10 cellular contexts compared by ENCODE assay signal in genomic region chr1:203309115-203309429, GRCh38. TPM values are rescaled to one million over a fixed set of nuclear protein-coding genes. Genes with fewer than 3 reads are reported as not detected.
A peak's percentile ranks its signal among the peaks of the same experiment; 100 is the strongest.
DNase-seq lines count a peak whose midpoint lies in the region; ATAC-seq and TF ChIP-seq lines count a peak whose summit lies in the region.
"Had no signal": no experiment of that assay in that cellular context is flagged by ENCODE, and none has a peak within 500 bp of the region (broad histone marks: within the 10 kb centered on the region; RNA-seq: fewer than 3 reads in every experiment).

No MANE protein-coding gene starts in this region.

- H3K4me2 ChIP-seq in BLaER1: peak overlapping the region; percentile 87
- H3K4me2 ChIP-seq in IMR-90 (ENCODE audit: low read depth, low read length): no peak overlapping the region; the same call in 1 of the 2 replicates

- peaks cover 68% of the 10 kb centered on the region for H3K36me3 Mint-ChIP-seq in central memory CD8-positive, alpha-beta T cell (ENCODE audit: insufficient read depth)
- H3K36me3 Mint-ChIP-seq in neural crest cell (ENCODE audit: low read depth): no peaks in the 10 kb centered on the region

- 0 out of 2 replicates have a peak, but pooled peaks have one; percentile 39 for TF ChIP-seq POLR2A in IMR-90 (IDR thresholded peaks at IDR 0.05; ENCODE audit: low read depth, low read length)

- peaks cover 75% of the 10 kb centered on the region for H3K4me1 ChIP-seq in BLaER1
- H3K4me1 ChIP-seq in IMR-90 (ENCODE audit: control insufficient read depth, insufficient read depth, low read length): peaks cover 7% of the 10 kb centered on the region

- no peak for ATAC-seq in IMR-90 (ENCODE audit: low read depth)
- ATAC-seq in central memory CD8-positive, alpha-beta T cell (replicated peaks; ENCODE audit: extremely low read depth, poor library complexity, severe bottlenecking): no peak
- no peak for ATAC-seq in HG03354 (IDR thresholded peaks at IDR 0.05; ENCODE audit: poor library complexity, severe bottlenecking, unreplicated experiment)

- no peak overlapping the region for H4K8ac ChIP-seq in IMR-90 (ENCODE audit: low read depth in 2 of 2, low read length in 2 of 2)

- no peak for DNase-seq in IMR-90
- DNase-seq in central memory CD8-positive, alpha-beta T cell (ENCODE audit: low spot score in 2 of 2): no peak
- no peak for DNase-seq in neural crest cell (ENCODE audit: low read depth, low spot score)
- DNase-seq in HuH-7.5 (ENCODE audit: low spot score): no peak
- no peak for DNase-seq in GM19240 (ENCODE audit: insufficient read length, low spot score)
- no peak for DNase-seq in NCI-H226
- DNase-seq: DMS 273 treated with DMSO at 0.1 percent for 48 hours, NCI-H1417 had no signal

- H2AFZ ChIP-seq in IMR-90 (replicated peaks; ENCODE audit: low read length, poor library complexity): no peak overlapping the region

- peak overlapping the region; percentile 99 for H3K4me3 Mint-ChIP-seq in central memory CD8-positive, alpha-beta T cell
- H3K4me3 Mint-ChIP-seq in neural crest cell: peak overlapping the region; percentile 91

- no peak overlapping the region for H3K18ac ChIP-seq in IMR-90 (ENCODE audit: low read depth, low read length)

- no peak overlapping the region for H2BK15ac ChIP-seq in IMR-90 (ENCODE audit: low read depth, low read length)

- in situ Hi-C loops in IMR-90 (cut with MboI; ENCODE audit: low sequenced_read_pairs): no loop called here

- H2AK9ac ChIP-seq in IMR-90 (replicated peaks; ENCODE audit: low read depth, low read length, poor library complexity): no peak overlapping the region

- no peak overlapping the region for H4K5ac ChIP-seq in IMR-90 (ENCODE audit: low read depth, low read length)

- TF ChIP-seq CTCF in IMR-90 (conservative IDR thresholded peaks at IDR 0.05; ENCODE audit: low read depth, low read length): no peak
- no peak for TF ChIP-seq CTCF in neural crest cell (conservative IDR thresholded peaks at IDR 0.05)

- H3K9ac ChIP-seq in BLaER1 (peak overlapping the region; percentile 99), IMR-90 (ENCODE audit: low read depth, low read length) (no peak overlapping the region)

- no peaks in the 10 kb centered on the region for H3K9me3 Mint-ChIP-seq in central memory CD8-positive, alpha-beta T cell
- H3K9me3 Mint-ChIP-seq in neural crest cell: no peaks in the 10 kb centered on the region

- peak overlapping the region; percentile 98 for H3K27ac Mint-ChIP-seq in central memory CD8-positive, alpha-beta T cell (ENCODE audit: low read depth)
- H3K27ac Mint-ChIP-seq in neural crest cell (ENCODE audit: unreplicated experiment): no peak overlapping the region

- intact Hi-C loops in IMR-90 (cut with micrococcal nuclease): no loop called here

- H2BK20ac ChIP-seq in IMR-90 (ENCODE audit: low read depth, low read length): no peak overlapping the region

- peaks cover 18 to 34% of the 10 kb centered on the region in 2 experiments; a peak in 2 of 4 replicates for H3K79me1 ChIP-seq in IMR-90 (ENCODE audit: low read depth in 1 of 2, low read length in 2 of 2)

- H2AK5ac ChIP-seq in IMR-90 (ENCODE audit: low read depth, low read length): no peak overlapping the region

- H3K4me3 ChIP-seq in BLaER1: peak overlapping the region; percentile 97
- no peak overlapping the region for H3K4me3 ChIP-seq in IMR-90 (ENCODE audit: insufficient read depth, low read depth, low read length)

- peaks cover 61% of the 10 kb centered on the region for H3K36me3 ChIP-seq in BLaER1
- peaks cover 14% of the 10 kb centered on the region; the same call in 1 of the 2 replicates for H3K36me3 ChIP-seq in IMR-90 (ENCODE audit: control insufficient read depth, insufficient read depth, low read length)

- POLR2A ChIA-PET in IMR-90 (lab: Charles Lee; ENCODE audit: unreplicated experiment): no interaction called here

- H2BK5ac ChIP-seq in IMR-90 (ENCODE audit: low read depth, low read length, poor library complexity, severe bottlenecking): no peak overlapping the region

- no peaks in the 10 kb centered on the region for H3K27me3 Mint-ChIP-seq in central memory CD8-positive, alpha-beta T cell
- peaks cover 5% of the 10 kb centered on the region for H3K27me3 Mint-ChIP-seq in neural crest cell (ENCODE audit: low read depth)

- no peaks in the 10 kb centered on the region for H3K9me1 ChIP-seq in IMR-90 (ENCODE audit: insufficient read depth, low read length)

- no peaks in the 10 kb centered on the region for H3K27me3 ChIP-seq in BLaER1
- H3K27me3 ChIP-seq in IMR-90 (ENCODE audit: control insufficient read depth, insufficient read depth, low read length): no peaks in the 10 kb centered on the region

- CTCF ChIA-PET in IMR-90 (lab: Yijun Ruan, JAX): interaction anchor here (1.1 kb wide), 2 partner anchors 19 to 32 kb away, joined by 3 read pairs; no protein-coding TSS in a partner anchor

- H3K4me1 Mint-ChIP-seq in central memory CD8-positive, alpha-beta T cell: peaks cover 64% of the 10 kb centered on the region
- H3K4me1 Mint-ChIP-seq in neural crest cell: peaks cover 46% of the 10 kb centered on the region

- TF ChIP-seq RAD21 in IMR-90 (IDR thresholded peaks at IDR 0.05; ENCODE audit: low read length): no peak

- no peaks in the 10 kb centered on the region for H3K9me3 ChIP-seq in BLaER1
- no peaks in the 10 kb centered on the region for H3K9me3 ChIP-seq in IMR-90 (ENCODE audit: control insufficient read depth, insufficient read depth, low read length)

- H3K4ac ChIP-seq in IMR-90 (ENCODE audit: low read depth, low read length): no peak overlapping the region

- H2BK120ac ChIP-seq in IMR-90 (ENCODE audit: low read depth, low read length): no peak overlapping the region

- H4K20me1 ChIP-seq in BLaER1 (peaks cover 70% of the 10 kb centered on the region), IMR-90 (ENCODE audit: insufficient read depth, low read length) (peaks cover 32% of the 10 kb centered on the region; the same call in 1 of the 2 replicates)

- H3K27ac ChIP-seq in BLaER1: peak overlapping the region; percentile 98
- H3K27ac ChIP-seq in IMR-90 (ENCODE audit: insufficient read depth, low read length): no peak overlapping the region

- H3K23ac ChIP-seq in IMR-90 (ENCODE audit: low read depth, low read length): no peak overlapping the region

- dilution Hi-C loops in IMR-90 (cut with HindIII; ENCODE audit: low sequenced_read_pairs, unreplicated experiment): no loop called here

- H3K56ac ChIP-seq in IMR-90 (ENCODE audit: extremely low read depth, insufficient read depth, low read length): no peak overlapping the region

- no peak overlapping the region for H3K14ac ChIP-seq in IMR-90 (replicated peaks; ENCODE audit: low read depth, low read length)

- no TSS peak for BruUV-seq in IMR-90 (replicated peaks; lab: Mats Ljungman, UMichigan)

- no peak overlapping the region for H4K91ac ChIP-seq in IMR-90 (ENCODE audit: insufficient read depth, low read depth, low read length)

TF ChIP-seq in IMR-90, 13 proteins besides CTCF, POLR2A, EP300 and RAD21:
- TF ChIP-seq BHLHE40 (IDR thresholded peaks at IDR 0.05; ENCODE audit: low read depth, low read length) (no peak), FOS (IDR thresholded peaks at IDR 0.05; ENCODE audit: low read depth, low read length) (no peak), RCOR1 (IDR thresholded peaks at IDR 0.05; ENCODE audit: insufficient replicate concordance, low read length) (no peak), USF2 (IDR thresholded peaks at IDR 0.05; ENCODE audit: low read depth, low read length) (no peak), MXI1 (IDR thresholded peaks at IDR 0.05; ENCODE audit: borderline replicate concordance, low read depth, low read length) (no peak), CEBPB (IDR thresholded peaks at IDR 0.05; ENCODE audit: low read depth, low read length) (no peak), MAFK (IDR thresholded peaks at IDR 0.05; ENCODE audit: low read depth, low read length) (no peak), CHD1 (IDR thresholded peaks at IDR 0.05; ENCODE audit: low read depth, low read length) (no peak), ELK1 (IDR thresholded peaks at IDR 0.05; ENCODE audit: borderline replicate concordance, low read depth, low read length) (no peak), SMC3 (IDR thresholded peaks at IDR 0.05; ENCODE audit: low read depth, low read length) (no peak), NFE2L2 (IDR thresholded peaks at IDR 0.05; ENCODE audit: low read depth, low read length) (no peak), RFX5 (IDR thresholded peaks at IDR 0.05; ENCODE audit: low read depth, low read length) (no peak), MAZ (IDR thresholded peaks at IDR 0.05; ENCODE audit: borderline replicate concordance, low read depth, low read length) (no peak)

RNA-seq across cellular contexts. Expression of gene BTG2, which starts 3.8 kb away (rescaled TPM):
- total RNA-seq in IMR-90 (2012; rRNA removed): 8.4 and 10.3 TPM in 2 replicates
- polyA plus RNA-seq in IMR-90 (2012; rRNA removed): 10.7 and 18.8 TPM in 2 replicates
- polyA plus RNA-seq in IMR-90 (2012; cell fraction: cytosol; rRNA removed): 4.9 and 23.6 TPM in 2 replicates
- 18.8 and 39.4 TPM in 2 replicates for polyA plus RNA-seq in IMR-90 (2012; cell fraction: nucleus; rRNA removed; ENCODE audit: low replicate concordance)
- total RNA-seq in neural crest cell: 16.1 and 18.1 TPM in 2 replicates

RNA-seq across cellular contexts. Expression of gene FMOD, which starts 41.9 kb away (rescaled TPM):
- total RNA-seq in IMR-90 (2012; rRNA removed) (0.18 and 0.28 TPM in 2 replicates), neural crest cell (0.35 and 0.39 TPM in 2 replicates)
- polyA plus RNA-seq in IMR-90 (2012; rRNA removed): 2.4 and 2.7 TPM in 2 replicates
- polyA plus RNA-seq in IMR-90 (2012; cell fraction: cytosol; rRNA removed): 0.64 and 2.9 TPM in 2 replicates
- 1.0 and 1.8 TPM in 2 replicates for polyA plus RNA-seq in IMR-90 (2012; cell fraction: nucleus; rRNA removed; ENCODE audit: low replicate concordance)
